ENCODE assay signal across 1 cellular context in the genomic region with DNA sequence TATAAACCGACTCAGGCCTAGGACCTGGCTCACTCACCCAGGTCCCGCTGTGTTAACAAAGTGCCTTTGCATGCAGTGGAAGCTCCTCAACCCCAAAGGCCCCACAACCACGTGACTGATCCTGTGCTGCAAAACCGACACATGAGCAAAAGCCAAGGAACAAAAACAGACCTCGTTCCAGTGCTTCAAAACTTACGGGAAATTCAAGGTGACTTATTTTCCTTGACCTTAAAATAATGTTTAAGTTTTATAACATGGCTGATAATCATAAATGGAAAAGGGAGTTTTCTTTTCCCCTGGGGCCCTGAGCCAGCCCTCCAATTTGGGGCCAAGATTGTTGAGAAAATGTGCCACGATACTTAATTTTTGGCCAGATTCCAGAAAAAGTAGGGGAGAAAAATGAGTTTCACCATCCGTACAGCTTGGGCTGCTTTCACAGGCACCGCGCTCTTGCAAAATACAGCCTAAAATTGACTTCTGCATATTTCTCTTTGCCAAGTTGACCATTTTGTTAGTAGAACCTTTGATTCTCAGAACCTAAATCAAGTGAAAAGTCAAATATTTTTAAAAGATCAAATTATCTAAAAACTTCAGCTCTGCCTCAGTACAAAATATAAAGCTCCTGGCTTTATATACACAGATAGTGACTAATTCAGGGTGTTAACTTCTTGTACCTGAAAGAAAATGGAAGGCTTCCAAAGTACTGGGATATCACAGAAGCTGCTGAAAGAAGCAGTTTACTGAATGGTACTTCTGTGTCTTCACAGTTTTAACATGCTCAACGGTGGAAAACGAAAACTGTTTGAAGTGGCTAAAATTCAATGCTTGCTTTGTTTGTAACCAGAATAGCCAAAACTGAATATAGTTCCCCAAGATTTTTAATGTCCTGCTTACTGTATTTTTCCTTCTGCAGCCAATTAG.
TF ChIP-seq lines count a peak whose summit lies in the region.

No MANE protein-coding gene starts in this region.

TF ChIP-seq in IMR-90, 13 proteins besides CTCF, POLR2A, EP300 and RAD21 (continued from another document):
- TF ChIP-seq, protein P1, sequence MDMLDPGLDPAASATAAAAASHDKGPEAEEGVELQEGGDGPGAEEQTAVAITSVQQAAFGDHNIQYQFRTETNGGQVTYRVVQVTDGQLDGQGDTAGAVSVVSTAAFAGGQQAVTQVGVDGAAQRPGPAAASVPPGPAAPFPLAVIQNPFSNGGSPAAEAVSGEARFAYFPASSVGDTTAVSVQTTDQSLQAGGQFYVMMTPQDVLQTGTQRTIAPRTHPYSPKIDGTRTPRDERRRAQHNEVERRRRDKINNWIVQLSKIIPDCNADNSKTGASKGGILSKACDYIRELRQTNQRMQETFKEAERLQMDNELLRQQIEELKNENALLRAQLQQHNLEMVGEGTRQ (IDR thresholded peaks at IDR 0.05; ENCODE audit: low read depth, low read length): peak; percentile 61
- TF ChIP-seq, protein P2, sequence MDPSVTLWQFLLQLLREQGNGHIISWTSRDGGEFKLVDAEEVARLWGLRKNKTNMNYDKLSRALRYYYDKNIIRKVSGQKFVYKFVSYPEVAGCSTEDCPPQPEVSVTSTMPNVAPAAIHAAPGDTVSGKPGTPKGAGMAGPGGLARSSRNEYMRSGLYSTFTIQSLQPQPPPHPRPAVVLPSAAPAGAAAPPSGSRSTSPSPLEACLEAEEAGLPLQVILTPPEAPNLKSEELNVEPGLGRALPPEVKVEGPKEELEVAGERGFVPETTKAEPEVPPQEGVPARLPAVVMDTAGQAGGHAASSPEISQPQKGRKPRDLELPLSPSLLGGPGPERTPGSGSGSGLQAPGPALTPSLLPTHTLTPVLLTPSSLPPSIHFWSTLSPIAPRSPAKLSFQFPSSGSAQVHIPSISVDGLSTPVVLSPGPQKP (IDR thresholded peaks at IDR 0.05; ENCODE audit: borderline replicate concordance, low read depth, low read length): no peak
